ENCODE assay signal across 19 cellular contexts in genomic region chr16:78177927-78178326, GRCh38.
DNase-seq lines count a peak whose midpoint lies in the region; ATAC-seq and TF ChIP-seq lines count a peak whose summit lies in the region.
"Had no signal": no experiment of that assay in that cellular context is flagged by ENCODE, and none has a peak within 500 bp of the region (broad histone marks: within the 10 kb centered on the region; RNA-seq: fewer than 3 reads in every experiment).

No MANE protein-coding gene starts in this region.

- POLR2A ChIA-PET in HEK293 (lab: Yijun Ruan, JAX), result no interaction called here
- POLR2A ChIA-PET in CD8-positive, alpha-beta T cell (lab: Charles Lee), result no interaction called here

- ATAC-seq in left lung, result no peak
- no peak for ATAC-seq in CD8-positive, alpha-beta T cell
- ATAC-seq: activated T-cell treated with anti-CD3 and anti-CD28 coated beads, Interleukin-2, amount 50 U/mL, for 72 hours had no signal

- H3K4me1 ChIP-seq in HEK293 (ENCODE audit: control insufficient read depth, insufficient read depth, low read length) (peaks cover 3% of the 10 kb centered on the region; the same call in 1 of the 2 replicates), left lung (no peaks in the 10 kb centered on the region)
- no peaks in the 10 kb centered on the region for H3K4me1 ChIP-seq in CD8-positive, alpha-beta T cell (ENCODE audit: insufficient read depth, low read length)

- H3K4me3 ChIP-seq in HEK293 (ENCODE audit: low read depth, low read length), result no peak overlapping the region
- H3K4me3 ChIP-seq in left lung, result no peak overlapping the region
- no peak overlapping the region for H3K4me3 ChIP-seq in CD8-positive, alpha-beta T cell (ENCODE audit: low read depth, low read length)
- H3K4me3 ChIP-seq: cardiac muscle cell had no signal

- H3K9me3 Mint-ChIP-seq in CD8-positive, alpha-beta T cell, result no peaks in the 10 kb centered on the region
- H3K9me3 Mint-ChIP-seq: activated naive CD8-positive, alpha-beta T cell treated with anti-CD3 and anti-CD28 coated beads, Interleukin-2, amount 50 U/mL, for 24 hours; activated T-cell treated with anti-CD3 and anti-CD28 coated beads, Interleukin-2, amount 50 U/mL, for 72 hours had no signal

- H3K27ac ChIP-seq in HEK293 (ENCODE audit: extremely low read depth, low read depth, low read length) (no peak overlapping the region), VCaP (peak overlapping the region; percentile 21; the same call in 1 of the 2 replicates), left lung (no peak overlapping the region)
- H3K27ac ChIP-seq in CD8-positive, alpha-beta T cell (ENCODE audit: low read depth, low read length), result no peak overlapping the region
- H3K27ac ChIP-seq: cardiac muscle cell, RWPE1 had no signal

- no peaks in the 10 kb centered on the region for H3K9me3 ChIP-seq in HEK293 (ENCODE audit: control insufficient read depth, insufficient read depth, low read depth, low read length)
- peaks cover 0 to 4% of the 10 kb centered on the region in 2 donors for H3K9me3 ChIP-seq in left lung
- no peaks in the 10 kb centered on the region for H3K9me3 ChIP-seq in CD8-positive, alpha-beta T cell (ENCODE audit: low read length)

- TF ChIP-seq CTCF in HEK293 (tag by site-specific recombination; IDR thresholded peaks at IDR 0.05) (no peak), VCaP (conservative IDR thresholded peaks at IDR 0.05) (no peak), left lung (IDR thresholded peaks at IDR 0.05) (no peak)
- no peak for TF ChIP-seq CTCF in CD8-positive, alpha-beta T cell (IDR thresholded peaks at IDR 0.05)

- CTCF ChIA-PET in HEK293 (lab: Yijun Ruan, JAX), result no interaction called here
- CTCF ChIA-PET in CD8-positive, alpha-beta T cell (lab: Charles Lee), result no interaction called here

- peaks cover 27% of the 10 kb centered on the region for H3K36me3 Mint-ChIP-seq in CD8-positive, alpha-beta T cell

- no peaks in the 10 kb centered on the region for H3K27me3 Mint-ChIP-seq in CD8-positive, alpha-beta T cell (ENCODE audit: low read depth)
- H3K27me3 Mint-ChIP-seq: activated CD4-positive, alpha-beta memory T cell treated with anti-CD3 and anti-CD28 coated beads for 36 hours; activated naive CD8-positive, alpha-beta T cell treated with anti-CD3 and anti-CD28 coated beads, Interleukin-2, amount 50 U/mL, for 24 hours; B cell had no signal

- no peaks in the 10 kb centered on the region for H3K4me1 Mint-ChIP-seq in CD8-positive, alpha-beta T cell (ENCODE audit: low read depth)
- H3K4me1 Mint-ChIP-seq: B cell had no signal

- no peaks in the 10 kb centered on the region for H3K36me3 ChIP-seq in HEK293 (ENCODE audit: control insufficient read depth in 2 of 2, insufficient read depth in 1 of 2, low read length in 2 of 2)
- H3K36me3 ChIP-seq in left lung, result no peaks in the 10 kb centered on the region
- H3K36me3 ChIP-seq in CD8-positive, alpha-beta T cell (ENCODE audit: insufficient read depth, low read length), result no peaks in the 10 kb centered on the region
- H3K36me3 ChIP-seq: cardiac muscle cell had no signal

- H3K4me3 Mint-ChIP-seq in CD8-positive, alpha-beta T cell, result no peak overlapping the region
- H3K4me3 Mint-ChIP-seq: activated CD4-positive, alpha-beta memory T cell treated with anti-CD3 and anti-CD28 coated beads for 36 hours; activated naive CD8-positive, alpha-beta T cell treated with anti-CD3 and anti-CD28 coated beads, Interleukin-2, amount 50 U/mL, for 24 hours; activated T-cell treated with anti-CD3 and anti-CD28 coated beads, Interleukin-2, amount 50 U/mL, for 72 hours; B cell had no signal

- H3K27ac Mint-ChIP-seq in CD8-positive, alpha-beta T cell, result no peak overlapping the region
- H3K27ac Mint-ChIP-seq: activated CD4-positive, alpha-beta memory T cell treated with anti-CD3 and anti-CD28 coated beads for 36 hours; activated naive CD8-positive, alpha-beta T cell treated with anti-CD3 and anti-CD28 coated beads, Interleukin-2, amount 50 U/mL, for 24 hours; activated T-cell treated with anti-CD3 and anti-CD28 coated beads, Interleukin-2, amount 50 U/mL, for 72 hours; B cell had no signal

- intact Hi-C loops in left lung (cut with DNase I), result no loop called here
- intact Hi-C loops in CD8-positive, alpha-beta T cell (cut with DNase I, micrococcal nuclease), result no loop called here

- DNase-seq in NCI-H146 treated with DMSO at 0.1 percent for 48 hours (lab: John Stamatoyannopoulos, UW; ENCODE audit: unreplicated experiment), result peak; percentile 37
- peak; percentile 44 for DNase-seq in midbrain (lab: John Stamatoyannopoulos, UW)
- no peak for DNase-seq in left lung
- no peak for DNase-seq in activated CD4-positive, alpha-beta T cell treated with anti-CD3 and anti-CD28 coated beads, Interleukin-2, amount 50 U/mL, for 48 hours
- DNase-seq in CD8-positive, alpha-beta T cell, result no peak
- DNase-seq in cerebellum (ENCODE audit: low spot score), result no peak
- DNase-seq: activated CD4-positive, alpha-beta memory T cell treated with anti-CD3 and anti-CD28 coated beads for 36 hours; activated naive CD8-positive, alpha-beta T cell treated with anti-CD3 and anti-CD28 coated beads, Interleukin-2, amount 50 U/mL, for 24 hours; activated T-cell treated with anti-CD3 and anti-CD28 coated beads, Interleukin-2, amount 50 U/mL, for 72 hours; DND-41; HCEC 1CT; NCI-H446 treated with DMSO at 0.1 percent for 48 hours; retina; stimulated activated CD4-positive, alpha-beta T cell treated with anti-CD3 and anti-CD28 coated beads, Interleukin-1b, Interleukin-23, amount 100 ng/mL, for 48 hours had no signal

- H3K27me3 ChIP-seq in left lung, result no peaks in the 10 kb centered on the region
- no peaks in the 10 kb centered on the region for H3K27me3 ChIP-seq in CD8-positive, alpha-beta T cell (ENCODE audit: insufficient read depth, low read length)
- H3K27me3 ChIP-seq: cardiac muscle cell had no signal

TF ChIP-seq in HEK293, 187 proteins besides CTCF, POLR2A, EP300 and RAD21 (continues in another document):
- TF ChIP-seq ZNF280D (tag by site-specific recombination; IDR thresholded peaks at IDR 0.05) (no peak), SP7 (tag by site-specific recombination; IDR thresholded peaks at IDR 0.05) (0 out of 2 replicates have a peak, but pooled peaks have one; percentile 24), SCRT2 (tag by site-specific recombination; IDR thresholded peaks at IDR 0.05) (no peak), ZNF830 (tag by site-specific recombination; IDR thresholded peaks at IDR 0.05; ENCODE audit: low read depth) (no peak), GLI4 (tag by site-specific recombination; IDR thresholded peaks at IDR 0.05) (no peak), ZNF548 (tag by site-specific recombination; IDR thresholded peaks at IDR 0.05) (no peak), ZNF184 (tag by site-specific recombination; IDR thresholded peaks at IDR 0.05) (no peak), ZNF792 (tag by site-specific recombination; IDR thresholded peaks at IDR 0.05) (no peak), WT1 (tag by site-specific recombination; IDR thresholded peaks at IDR 0.05) (peak; percentile 68; the same call in 1 of the 2 replicates), REST (tag by site-specific recombination; IDR thresholded peaks at IDR 0.05) (no peak), TRIM28 (IDR thresholded peaks at IDR 0.05; ENCODE audit: borderline replicate concordance, low read length) (0 out of 2 replicates have a peak, but pooled peaks have one; percentile 20), ZNF37A (tag by site-specific recombination; IDR thresholded peaks at IDR 0.05) (no peak)

Comparison
In these comparisons a context has a peak if more than half of its experiments do, and no peak if none do; other contexts are left out.
1. DNase-seq: peak in NCI-H146 treated with DMSO at 0.1 percent for 48 hours (single experiment) and midbrain (single experiment); none in left lung (0 of 2), activated CD4-positive, alpha-beta T cell treated with anti-CD3 and anti-CD28 coated beads, Interleukin-2, amount 50 U/mL, for 48 hours (0 of 2), CD8-positive, alpha-beta T cell (0 of 7) and cerebellum (single experiment).